ENCODE assay signal across 11 cellular contexts in the genomic region with DNA sequence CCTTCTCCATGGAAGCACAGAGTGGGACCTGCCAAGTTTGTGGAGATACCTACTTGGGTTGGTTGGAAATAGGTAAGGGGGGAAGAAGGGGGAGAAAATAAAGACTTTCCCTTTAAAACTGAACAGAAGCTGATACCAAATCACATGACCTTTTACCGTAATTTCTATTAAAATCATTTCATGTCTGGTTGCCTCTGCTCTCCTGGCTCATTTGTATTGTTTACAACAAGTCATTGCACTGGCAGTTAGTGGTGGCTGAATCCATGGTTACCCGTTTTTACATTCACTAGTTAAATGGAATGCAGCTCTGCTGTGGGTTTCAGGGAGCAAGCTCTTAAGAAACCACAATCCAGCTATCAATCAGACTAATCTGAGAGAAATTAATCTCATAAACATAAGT.
DNase-seq lines count a peak whose midpoint lies in the region; ATAC-seq and TF ChIP-seq lines count a peak whose summit lies in the region.
"Had no signal": no experiment of that assay in that cellular context is flagged by ENCODE, and none has a peak within 500 bp of the region (broad histone marks: within the 10 kb centered on the region; RNA-seq: fewer than 3 reads in every experiment).

No MANE protein-coding gene starts in this region.

- H3K9me3 ChIP-seq in body of pancreas, result no peaks in the 10 kb centered on the region
- no peaks in the 10 kb centered on the region for H3K9me3 ChIP-seq in thyroid gland

- H3K27ac ChIP-seq in body of pancreas, result peak overlapping the region; percentile 39 to 79 (median 57)
- H3K27ac ChIP-seq in thyroid gland, result peak overlapping the region; percentile 61 to 73 (median 69)

- ATAC-seq in Right ventricle myocardium inferior (peak; percentile 27), left cardiac atrium (no peak), body of pancreas (peak; percentile 35), GM21529 (IDR thresholded peaks at IDR 0.05; ENCODE audit: unreplicated experiment) (no peak), HG03039 (IDR thresholded peaks at IDR 0.05; ENCODE audit: unreplicated experiment) (no peak)
- ATAC-seq: activated T-helper 17 cell treated with anti-CD3 and anti-CD28 coated beads, Interleukin-2, amount 50 U/mL, for 72 hours had no signal

- H3K27me3 ChIP-seq in body of pancreas, result no peaks in the 10 kb centered on the region
- H3K27me3 ChIP-seq in thyroid gland, result no peaks in the 10 kb centered on the region

- intact Hi-C loops in Right ventricle myocardium inferior (cut with DNase I), result loop anchor here (5.0 kb wide), 1 partner anchor 115 kb away; no protein-coding TSS in a partner anchor
- intact Hi-C loops in left cardiac atrium (cut with DNase I), result loop anchor here in 1 of 2 donors (10.0 kb wide), 1 partner anchor 322 kb away; no protein-coding TSS in a partner anchor
- intact Hi-C loops in body of pancreas (cut with DNase I), result no loop called here
- intact Hi-C loops in thyroid gland (cut with DNase I), result no loop called here

- peak in 1 of 3 donors; percentile 43 for TF ChIP-seq POLR2A in body of pancreas (IDR thresholded peaks at IDR 0.05)
- peak in 1 of 2 donors; percentile 12 for TF ChIP-seq POLR2A in thyroid gland (IDR thresholded peaks at IDR 0.05)

- WGBS in body of pancreas, 2 donors, result 1 to 11% methylated on average over 2 of the region's 2 CpGs
- WGBS in thyroid gland, 2 donors, result 15 to 18% methylated on average over 2 of the region's 2 CpGs

- H3K36me3 ChIP-seq in body of pancreas (replicated peaks in 1 of 2; ENCODE audit: insufficient read depth in 1 of 2, low read depth in 2 of 2), result no peaks in the 10 kb centered on the region
- no peaks in the 10 kb centered on the region for H3K36me3 ChIP-seq in thyroid gland

- peak overlapping the region; percentile 6 to 18 for H3K4me3 ChIP-seq in body of pancreas
- peak overlapping the region in 2 of 3 donors; percentile 21 to 23 for H3K4me3 ChIP-seq in thyroid gland (replicated peaks in 1 of 3)

- H3K4me1 ChIP-seq in body of pancreas (peaks cover 32% of the 10 kb centered on the region), thyroid gland (peaks cover 16 to 20% of the 10 kb centered on the region in 2 donors)

- TF ChIP-seq CTCF in body of pancreas (IDR thresholded peaks at IDR 0.05), result no peak
- TF ChIP-seq CTCF in thyroid gland (IDR thresholded peaks at IDR 0.05), result no peak

- DNase-seq in Right ventricle myocardium inferior (ENCODE audit: missing footprints) (no peak), left cardiac atrium (no peak), body of pancreas (peak in 2 of 4 donors; percentile 23 to 36), kidney tubule cell (ENCODE audit: low spot score) (peak; percentile 88), thyroid gland (peak; percentile 38 to 50)
- no peak for DNase-seq in activated CD4-positive, alpha-beta T cell treated with anti-CD3 and anti-CD28 coated beads, Interleukin-2, amount 50 U/mL, for 4 hours
- DNase-seq: activated CD4-positive, alpha-beta T cell treated with anti-CD3 and anti-CD28 coated beads for 48 hours; naive B cell had no signal

Comparison
In these comparisons a context has a peak if more than half of its experiments do, and no peak if none do; other contexts are left out.
1. ATAC-seq: peak in Right ventricle myocardium inferior (single experiment) and body of pancreas (single experiment); none in left cardiac atrium (0 of 2), GM21529 (single experiment) and HG03039 (single experiment).
2. DNase-seq: peak in kidney tubule cell (single experiment) and thyroid gland (2 of 2); none in Right ventricle myocardium inferior (single experiment), left cardiac atrium (single experiment) and activated CD4-positive, alpha-beta T cell treated with anti-CD3 and anti-CD28 coated beads, Interleukin-2, amount 50 U/mL, for 4 hours (0 of 2).